Comparison of ENCODE assay signal across 8 cellular contexts in the genomic region with DNA sequence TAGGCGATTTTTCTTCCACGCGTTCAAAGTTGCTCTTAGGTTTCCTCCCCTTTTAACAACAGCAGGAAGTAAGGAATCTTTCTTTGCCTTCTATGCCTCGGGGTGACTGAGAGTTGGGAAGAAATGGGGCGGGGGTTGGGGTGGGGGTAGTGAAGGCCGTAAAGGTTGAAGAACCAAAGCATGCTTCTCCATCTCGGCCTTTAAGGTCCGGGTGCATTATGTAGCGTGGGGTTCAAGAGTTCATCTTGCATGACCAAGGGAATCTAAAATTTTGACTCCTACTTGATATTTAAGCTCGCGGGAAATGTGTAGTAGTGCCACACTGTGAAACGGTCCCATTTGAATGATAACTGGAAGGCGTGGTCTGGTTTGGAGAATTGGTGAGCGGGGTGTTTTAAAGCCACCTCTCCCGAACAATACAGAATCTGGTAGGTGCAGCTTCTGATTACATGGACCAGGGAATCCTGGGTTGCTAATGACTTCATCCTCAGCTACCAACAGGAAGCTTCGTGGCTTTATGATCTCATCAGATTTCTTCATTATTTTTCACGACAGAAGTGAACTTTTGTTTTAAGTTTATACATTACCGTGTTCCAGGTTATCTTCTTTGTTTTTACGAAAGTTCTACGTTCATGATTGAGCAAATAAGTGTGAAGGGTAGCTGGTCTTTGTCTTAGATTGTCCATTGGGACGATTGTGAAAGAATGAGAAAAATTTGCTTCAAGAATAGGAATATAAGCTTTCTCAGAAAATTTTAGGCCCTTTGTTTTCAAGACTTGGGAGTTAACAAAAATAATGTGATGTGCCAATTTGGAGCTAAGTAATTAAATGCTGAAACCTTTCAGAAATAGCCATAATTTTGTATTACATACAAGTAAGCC. TPM values are rescaled to one million over a fixed set of nuclear protein-coding genes. Genes with fewer than 3 reads are reported as not detected.
DNase-seq lines count a peak whose midpoint lies in the region; ATAC-seq and TF ChIP-seq lines count a peak whose summit lies in the region.

No MANE protein-coding gene starts in this region.

- H3K27ac Mint-ChIP-seq in Calu3 (ENCODE audit: unreplicated experiment), result peak overlapping the region; percentile 91
- peak overlapping the region; percentile 99 for H3K27ac Mint-ChIP-seq in WTC11

- POLR2A ChIA-PET in WTC11 (lab: Charles Lee), result interaction anchor here (0.9 to 1.4 kb wide), 2 partner anchors 8 to 268 kb away, joined by 3 read pairs; no protein-coding TSS in a partner anchor

- H3K9me3 ChIP-seq in HAP-1, result no peaks in the 10 kb centered on the region
- H3K9me3 ChIP-seq in muscle layer of colon (ENCODE audit: low read length), result no peaks in the 10 kb centered on the region

- peak overlapping the region; percentile 62 for H3K9ac ChIP-seq in muscle layer of colon (ENCODE audit: low read length)

- DNase-seq in Calu3, result peak; percentile 54
- DNase-seq in HAP-1 (ENCODE audit: low spot score in 2 of 2), result peak; percentile 73 to 86
- DNase-seq in NCI-H2227 treated with DMSO at 0.1 percent for 48 hours (lab: John Stamatoyannopoulos, UW), result peak; percentile 74
- DNase-seq in WTC11 (ENCODE audit: low spot score), result no peak
- DNase-seq in fibroblast of gingiva (ENCODE audit: low read depth), result peak; percentile 62
- peak; percentile 45 for DNase-seq in ureter (ENCODE audit: low spot score)

- H3K4me3 Mint-ChIP-seq in Calu3 (ENCODE audit: low read depth, unreplicated experiment), result peak overlapping the region; percentile 95
- peak overlapping the region; percentile 89 for H3K4me3 Mint-ChIP-seq in WTC11

- H3K36me3 ChIP-seq in HAP-1 (replicated peaks) (no peaks in the 10 kb centered on the region; the same call in 1 of the 2 replicates), muscle layer of colon (ENCODE audit: insufficient read depth, low read length) (no peaks in the 10 kb centered on the region)

- no peaks in the 10 kb centered on the region for H3K9me3 Mint-ChIP-seq in Calu3 (ENCODE audit: low read depth, unreplicated experiment)
- H3K9me3 Mint-ChIP-seq in WTC11, result peaks cover 8% of the 10 kb centered on the region

- H3K4me3 ChIP-seq in HAP-1 (peak overlapping the region; percentile 80), muscle layer of colon (ENCODE audit: low read depth in 1 of 2, low read length in 2 of 2) (peak overlapping the region; percentile 75 to 96)

- H3K27ac ChIP-seq in muscle layer of colon (ENCODE audit: low read depth, low read length), result peak overlapping the region; percentile 77

- intact Hi-C loops in Calu3 (cut with micrococcal nuclease; ENCODE audit: unreplicated experiment), result loop anchor here (5.0 to 10.0 kb wide), 2 partner anchors 72 to 171 kb away; no protein-coding TSS in a partner anchor

- CTCF ChIA-PET in Calu3 (lab: Charles Lee) (interaction anchor here (0.6 to 1.0 kb wide), 3 partner anchors 102 to 1787 kb away, joined by 3 to 4 read pairs (median 3); no protein-coding TSS in a partner anchor), WTC11 (lab: Charles Lee) (interaction anchor here (0.8 to 2.5 kb wide), 6 partner anchors 8 to 145 kb away, joined by 3 to 8 read pairs (median 4); a partner anchor contains a TSS)

- in situ Hi-C loops in HAP-1 (cut with MboI; ENCODE audit: low sequenced_read_pairs), result no loop called here

- peaks cover 26% of the 10 kb centered on the region for H3K4me1 ChIP-seq in HAP-1
- peaks cover 23% of the 10 kb centered on the region for H3K4me1 ChIP-seq in muscle layer of colon (ENCODE audit: insufficient read depth, low read length)

- H3K36me3 Mint-ChIP-seq in Calu3 (ENCODE audit: insufficient read depth, unreplicated experiment) (peaks cover 28% of the 10 kb centered on the region), WTC11 (peaks cover 26% of the 10 kb centered on the region)

- peaks cover 15% of the 10 kb centered on the region for H3K4me1 Mint-ChIP-seq in Calu3 (ENCODE audit: low read depth, unreplicated experiment)
- peaks cover 57% of the 10 kb centered on the region for H3K4me1 Mint-ChIP-seq in WTC11

- peak; percentile 31 for ATAC-seq in WTC11
- no peak for ATAC-seq in GM18519 (IDR thresholded peaks at IDR 0.05; ENCODE audit: low FRiP score, unreplicated experiment)

- H3K27me3 Mint-ChIP-seq in Calu3 (ENCODE audit: unreplicated experiment), result no peaks in the 10 kb centered on the region
- H3K27me3 Mint-ChIP-seq in WTC11 (ENCODE audit: low read depth), result no peaks in the 10 kb centered on the region

- TSS peak; percentile 38 for BruUV-seq in Calu3 (replicated peaks; lab: Mats Ljungman, UMichigan)

- no peaks in the 10 kb centered on the region for H3K27me3 ChIP-seq in HAP-1 (ENCODE audit: low read depth)
- H3K27me3 ChIP-seq in muscle layer of colon (ENCODE audit: control insufficient read depth in 1 of 2, insufficient read depth in 2 of 2, low read length in 2 of 2), result no peaks in the 10 kb centered on the region

- TF ChIP-seq CTCF in Calu3 (IDR thresholded peaks at IDR 0.05; ENCODE audit: unreplicated experiment), result no peak
- no peak for TF ChIP-seq CTCF in WTC11 (IDR thresholded peaks at IDR 0.05)

TF ChIP-seq in WTC11, 78 proteins besides CTCF, POLR2A, EP300 and RAD21:
- TF ChIP-seq ETV6 (CRISPR knock-in tag; IDR thresholded peaks at IDR 0.05) (peak; percentile 46; the same call in 1 of the 2 replicates), KAT7 (CRISPR knock-in tag; IDR thresholded peaks at IDR 0.05; ENCODE audit: borderline replicate concordance) (no peak)

RNA-seq across cellular contexts. Expression of a gene that starts 1.6 kb away (rescaled TPM):
- total RNA-seq in Calu3 (2022) (44.9 and 54.8 TPM in 2 replicates), WTC11 (2021) (74.0 to 84.0 TPM (median 79.3 TPM) in 3 replicates), ureter (43.6 TPM)
